ENCODE assay signal across 22 cellular contexts in genomic region chr5:171102877-171103610, GRCh38.
"Had no signal": no experiment of that assay in that cellular context is flagged by ENCODE, and none has a peak within 500 bp of the region (broad histone marks: within the 10 kb centered on the region; RNA-seq: fewer than 3 reads in every experiment).

No MANE protein-coding gene starts in this region.

- H3K4me2 ChIP-seq: smooth muscle cell had no signal

- H3K27ac ChIP-seq: body of pancreas, gastrocnemius medialis, heart left ventricle, testis, upper lobe of left lung had no signal

- DNase-seq: activated CD4-positive, alpha-beta memory T cell treated with anti-CD3 and anti-CD28 coated beads, Interleukin-2, amount 10 ng/mL, durations not matched to agents 7 days and 5 days; activated CD4-positive, alpha-beta T cell treated with anti-CD3 and anti-CD28 coated beads for 48 hours; activated CD4-positive, CD25-positive, alpha-beta regulatory T cell; activated CD8-positive, alpha-beta memory T cell treated with anti-CD3 and anti-CD28 coated beads, Interleukin-2, amount 10 ng/mL, durations not matched to agents 7 days and 5 days; activated naive CD4-positive, alpha-beta T cell; activated naive CD8-positive, alpha-beta T cell treated with anti-CD3 and anti-CD28 coated beads for 36 hours; body of pancreas; caudate nucleus; erythroblast; gastrocnemius medialis; heart left ventricle; nucleus accumbens; stimulated activated CD4-positive, alpha-beta T cell treated with anti-CD3 and anti-CD28 coated beads, Interleukin-4, amount 100 ng/mL, for 4 hours; T-helper 1 cell; T-helper 9 cell; testis had no signal

- H3K9me3 ChIP-seq: gastrocnemius medialis, testis had no signal

- H3K27me3 ChIP-seq: body of pancreas, gastrocnemius medialis, heart left ventricle, testis, upper lobe of left lung had no signal

- ATAC-seq: activated CD8-positive, alpha-beta memory T cell treated with anti-CD3 and anti-CD28 coated beads, Interleukin-2, amount 10 ng/mL, durations not matched to agents 7 days and 5 days; activated T-helper 17 cell treated with anti-CD3 and anti-CD28 coated beads, Interleukin-2, amount 50 U/mL, for 72 hours; body of pancreas; gastrocnemius medialis; heart left ventricle; natural killer cell treated with Interleukin-12 subunit alpha and Interleukin-12 subunit beta and Interleukin-15 and Interleukin-18, amount 100 ng/mL, for 72 hours; sciatic nerve; stimulated activated memory B cell treated with anti-CD40 and anti-IgM and Interleukin-4, amounts not matched to agents 10 μg/mL and 1 μg/mL and 100 μg/mL, for 72 hours had no signal

- H3K4me3 ChIP-seq: body of pancreas, gastrocnemius medialis, heart left ventricle, smooth muscle cell, testis, upper lobe of left lung had no signal

- H3K36me3 ChIP-seq: gastrocnemius medialis, heart left ventricle, upper lobe of left lung had no signal

- H3K4me1 ChIP-seq: body of pancreas, gastrocnemius medialis, heart left ventricle, testis, upper lobe of left lung had no signal
